In the genomic region with DNA sequence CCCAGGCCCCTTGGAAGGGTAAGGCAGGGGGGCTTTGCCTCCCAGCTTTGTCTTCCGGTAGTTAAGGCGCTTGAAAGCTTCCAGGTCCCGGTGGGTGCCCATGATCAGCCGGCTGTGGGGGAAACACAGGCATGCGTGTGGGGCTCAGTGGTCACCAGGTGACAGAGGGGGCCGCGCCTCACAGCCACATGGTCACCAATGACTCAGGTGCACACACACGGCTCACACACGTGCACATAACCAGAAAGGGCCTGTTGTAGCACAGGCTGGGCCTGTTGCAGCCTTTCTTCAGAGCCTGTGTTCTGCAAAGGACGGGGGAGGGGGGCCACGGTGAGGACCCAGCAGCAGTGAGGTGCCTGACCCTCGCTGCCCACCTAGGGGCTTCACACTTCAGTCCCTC, we compare ENCODE assay signal across 22 cellular contexts. TPM values are rescaled to one million over a fixed set of nuclear protein-coding genes. Genes with fewer than 3 reads are reported as not detected.
DNase-seq lines count a peak whose midpoint lies in the region; ATAC-seq, FAIRE-seq and TF ChIP-seq lines count a peak whose summit lies in the region.
"Had no signal": no experiment of that assay in that cellular context is flagged by ENCODE, and none has a peak within 500 bp of the region (broad histone marks: within the 10 kb centered on the region; RNA-seq: fewer than 3 reads in every experiment).

No MANE protein-coding gene starts in this region.

- TF ChIP-seq POLR2A in breast epithelium (IDR thresholded peaks at IDR 0.05) (no peak), HepG2 (IDR thresholded peaks at IDR 0.05; ENCODE audit: insufficient read depth in 1 of 2, low read depth in 2 of 2, low read length in 2 of 2) (no peak), esophagus muscularis mucosa (IDR thresholded peaks at IDR 0.05; ENCODE audit: low read depth) (no peak)

- H3K4me3 Mint-ChIP-seq in MCF 10A (ENCODE audit: unreplicated experiment): no peak overlapping the region
- H3K4me3 Mint-ChIP-seq in activated CD4-positive, alpha-beta memory T cell treated with anti-CD3 and anti-CD28 coated beads, Interleukin-2, amount 10 ng/mL, durations not matched to agents 7 days and 5 days: no peak overlapping the region
- H3K4me3 Mint-ChIP-seq: mesothelial cell of epicardium, neural progenitor cell had no signal

- no peak overlapping the region for H3K4me3 ChIP-seq in breast epithelium
- H3K4me3 ChIP-seq in HepG2 (replicated peaks in 1 of 3; ENCODE audit: insufficient read depth in 1 of 3, low read depth in 2 of 3, low read length in 3 of 3): no peak overlapping the region
- H3K4me3 ChIP-seq in esophagus muscularis mucosa: no peak overlapping the region
- H3K4me3 ChIP-seq: gastroesophageal sphincter, neural progenitor cell had no signal

- intact Hi-C loops in breast epithelium (cut with DNase I; ENCODE audit: low total_unique reads): loop anchor here (10.0 kb wide), 1 partner anchor 192 kb away; the partner anchor contains the start of gene MISP3
- intact Hi-C loops in MCF 10A (cut with micrococcal nuclease): loop anchor here (5.0 kb wide), 1 partner anchor 286 kb away; no protein-coding TSS in a partner anchor
- intact Hi-C loops in HepG2 (cut with micrococcal nuclease; ENCODE audit: unreplicated experiment): no loop called here
- intact Hi-C loops in esophagus muscularis mucosa (cut with DNase I): loop anchor here (5.0 kb wide), 1 partner anchor 174 kb away; no protein-coding TSS in a partner anchor

- no peak for ATAC-seq in HepG2
- ATAC-seq: gastroesophageal sphincter, left cardiac atrium had no signal

- H2AFZ ChIP-seq in HepG2 (ENCODE audit: low read length): no peak overlapping the region
- H2AFZ ChIP-seq: neural progenitor cell had no signal

- POLR2A ChIA-PET in MCF 10A (lab: Yijun Ruan, JAX): interaction anchor here (0.6 kb wide), 1 partner anchor 674 kb away, joined by 3 read pairs; no protein-coding TSS in a partner anchor
- POLR2A ChIA-PET in activated CD4-positive, alpha-beta memory T cell treated with anti-CD3 and anti-CD28 coated beads, Interleukin-2, amount 10 ng/mL, durations not matched to agents 7 days and 5 days (lab: Charles Lee): interaction anchor here (0.7 to 3.5 kb wide), 9 partner anchors 28 to 636 kb away, joined by 3 to 18 read pairs (median 4); partner anchors contain the start of genes ASF1B, DNAJB1, IL27RA and RFX1
- POLR2A ChIA-PET in HepG2 (lab: Yijun Ruan, JAX): no interaction called here

- no peak overlapping the region for H3K9ac ChIP-seq in HepG2 (ENCODE audit: insufficient read depth, low read depth, low read length)
- H3K9ac ChIP-seq: neural progenitor cell had no signal

- H3K9me3 Mint-ChIP-seq in MCF 10A (ENCODE audit: unreplicated experiment): no peaks in the 10 kb centered on the region
- H3K9me3 Mint-ChIP-seq in activated CD4-positive, alpha-beta memory T cell treated with anti-CD3 and anti-CD28 coated beads, Interleukin-2, amount 10 ng/mL, durations not matched to agents 7 days and 5 days: no peaks in the 10 kb centered on the region
- H3K9me3 Mint-ChIP-seq: mesothelial cell of epicardium, neural progenitor cell had no signal

- no peak for FAIRE-seq in HepG2 (lab: Jason Lieb, UNC)

- BruUV-seq in MCF 10A (replicated peaks; lab: Mats Ljungman, UMichigan) (no TSS peak), HepG2 (replicated peaks; lab: Mats Ljungman, UMichigan) (no TSS peak)

- in situ Hi-C loops in HepG2 (cut with HindIII; ENCODE audit: extremely low pct_ligation_motif_present, low pct_unique_long_range_greater_than_20kb): loop anchor here (5.0 to 25.0 kb wide), 3 partner anchors 69 to 529 kb away; partner anchors contain the start of genes DCAF15, DDX39A and MISP3

- DNase-seq in breast epithelium (ENCODE audit: low spot score in 2 of 2) (no peak), MCF 10A (ENCODE audit: unreplicated experiment) (no peak), HepG2 (ENCODE audit: low spot score) (no peak), esophagus muscularis mucosa (ENCODE audit: extremely low spot score) (no peak), NCI-H82 treated with DMSO at 0.1 percent for 48 hours (lab: John Stamatoyannopoulos, UW; ENCODE audit: unreplicated experiment) (no peak), NCI-H2029 (lab: John Stamatoyannopoulos, UW) (no peak)
- no peak for DNase-seq in activated CD4-positive, alpha-beta memory T cell treated with anti-CD3 and anti-CD28 coated beads, Interleukin-2, amount 10 ng/mL, durations not matched to agents 7 days and 5 days
- DNase-seq: activated CD4-positive, alpha-beta T cell treated with anti-CD3 and anti-CD28 coated beads, Interleukin-2, amount 50 U/mL, for 4 hours; Kasumi-1; left cardiac atrium; NCI-H1105; NCI-H2081 treated with DMSO at 0.1 percent for 48 hours; NCI-H446 treated with DMSO at 0.1 percent for 48 hours had no signal

- H3K27me3 ChIP-seq in breast epithelium (no peaks in the 10 kb centered on the region), HepG2 (ENCODE audit: control insufficient read depth in 1 of 2, insufficient read depth in 2 of 2, low read length in 2 of 2) (peaks cover 2 to 28% of the 10 kb centered on the region in 2 experiments; a peak in 4 of 5 replicates), esophagus muscularis mucosa (no peaks in the 10 kb centered on the region)
- H3K27me3 ChIP-seq: gastroesophageal sphincter had no signal

- H3K4me1 ChIP-seq in breast epithelium (peaks cover 8 to 43% of the 10 kb centered on the region in 2 donors), HepG2 (ENCODE audit: insufficient read depth, low read length) (peaks cover 62% of the 10 kb centered on the region), esophagus muscularis mucosa (peaks cover 15 to 32% (median 27%) of the 10 kb centered on the region in 4 donors)

- H3K9me3 ChIP-seq in breast epithelium (no peaks in the 10 kb centered on the region), HepG2 (ENCODE audit: low read length) (no peaks in the 10 kb centered on the region), esophagus muscularis mucosa (no peaks in the 10 kb centered on the region)
- H3K9me3 ChIP-seq: gastroesophageal sphincter had no signal

- TF ChIP-seq EP300 in HepG2 (IDR thresholded peaks at IDR 0.05; ENCODE audit: low read depth in 2 of 2, low read length in 2 of 2) (no peak), HepG2 (CRISPR knock-in tag; IDR thresholded peaks at IDR 0.05; ENCODE audit: borderline replicate concordance) (no peak), esophagus muscularis mucosa (IDR thresholded peaks at IDR 0.05) (no peak)

- H3K27me3 Mint-ChIP-seq in MCF 10A (ENCODE audit: insufficient read depth, unreplicated experiment): no peaks in the 10 kb centered on the region
- no peaks in the 10 kb centered on the region for H3K27me3 Mint-ChIP-seq in activated CD4-positive, alpha-beta memory T cell treated with anti-CD3 and anti-CD28 coated beads, Interleukin-2, amount 10 ng/mL, durations not matched to agents 7 days and 5 days

- CTCF ChIA-PET in MCF 10A (lab: Yijun Ruan, JAX): interaction anchor here (0.6 to 0.7 kb wide), 4 partner anchors 22 to 196 kb away, joined by 3 read pairs; no protein-coding TSS in a partner anchor
- CTCF ChIA-PET in activated CD4-positive, alpha-beta memory T cell treated with anti-CD3 and anti-CD28 coated beads, Interleukin-2, amount 10 ng/mL, durations not matched to agents 7 days and 5 days (lab: Charles Lee): interaction anchor here (0.7 to 3.2 kb wide), 7 partner anchors 21 to 254 kb away, joined by 3 to 15 read pairs (median 5); partner anchors contain the start of genes ASF1B and IL27RA
- CTCF ChIA-PET in HepG2 (lab: Yijun Ruan, JAX; ENCODE audit: low intra/inter-chr PET ratio, low total read pairs): interaction anchor here (5.0 kb wide), 1 partner anchor 191 kb away, joined by 79 read pairs; the partner anchor contains the start of gene MISP3

- no peak overlapping the region for H3K4me2 ChIP-seq in HepG2 (ENCODE audit: low read depth, low read length)
- H3K4me2 ChIP-seq: neural progenitor cell had no signal

- no peaks in the 10 kb centered on the region for H3K36me3 Mint-ChIP-seq in MCF 10A (ENCODE audit: insufficient read depth, unreplicated experiment)
- H3K36me3 Mint-ChIP-seq in activated CD4-positive, alpha-beta memory T cell treated with anti-CD3 and anti-CD28 coated beads, Interleukin-2, amount 10 ng/mL, durations not matched to agents 7 days and 5 days (ENCODE audit: low read depth): no peaks in the 10 kb centered on the region
- H3K36me3 Mint-ChIP-seq: mesothelial cell of epicardium, neural progenitor cell had no signal

- no peak for TF ChIP-seq CTCF in breast epithelium (IDR thresholded peaks at IDR 0.05)
- no peak for TF ChIP-seq CTCF in MCF 10A (IDR thresholded peaks at IDR 0.05; ENCODE audit: unreplicated experiment)
- no peak for TF ChIP-seq CTCF in HepG2 (CRISPR knock-in tag; IDR thresholded peaks at IDR 0.05)
- no peak for TF ChIP-seq CTCF in esophagus muscularis mucosa (IDR thresholded peaks at IDR 0.05)

- no peaks in the 10 kb centered on the region for H3K79me2 ChIP-seq in HepG2 (ENCODE audit: insufficient read depth, low read length)

- peaks cover 7% of the 10 kb centered on the region for H3K4me1 Mint-ChIP-seq in MCF 10A (ENCODE audit: insufficient read depth, unreplicated experiment)
- peaks cover 46% of the 10 kb centered on the region for H3K4me1 Mint-ChIP-seq in activated CD4-positive, alpha-beta memory T cell treated with anti-CD3 and anti-CD28 coated beads, Interleukin-2, amount 10 ng/mL, durations not matched to agents 7 days and 5 days

- no peaks in the 10 kb centered on the region for H4K20me1 ChIP-seq in HepG2 (ENCODE audit: insufficient read depth, low read length)

- H3K27ac ChIP-seq in breast epithelium: peak overlapping the region; percentile 95 to 97
- no peak overlapping the region for H3K27ac ChIP-seq in HepG2 (ENCODE audit: extremely low read length, insufficient read depth, low read length)
- H3K27ac ChIP-seq in esophagus muscularis mucosa (replicated peaks in 1 of 4): no peak overlapping the region
- H3K27ac ChIP-seq: epithelial cell of prostate, neural progenitor cell had no signal

- H3K36me3 ChIP-seq in breast epithelium: no peaks in the 10 kb centered on the region
- no peaks in the 10 kb centered on the region for H3K36me3 ChIP-seq in HepG2 (replicated peaks in 1 of 2; ENCODE audit: control insufficient read depth in 1 of 2, insufficient read depth in 2 of 2, low read length in 2 of 2)
- no peaks in the 10 kb centered on the region for H3K36me3 ChIP-seq in esophagus muscularis mucosa
- H3K36me3 ChIP-seq: gastroesophageal sphincter, neural progenitor cell had no signal

- no peak overlapping the region for H3K27ac Mint-ChIP-seq in MCF 10A (ENCODE audit: low read depth, unreplicated experiment)
- H3K27ac Mint-ChIP-seq in activated CD4-positive, alpha-beta memory T cell treated with anti-CD3 and anti-CD28 coated beads, Interleukin-2, amount 10 ng/mL, durations not matched to agents 7 days and 5 days: peak overlapping the region; percentile 80
- H3K27ac Mint-ChIP-seq: mesothelial cell of epicardium had no signal

- no peak for TF ChIP-seq RAD21 in HepG2 (CRISPR knock-in tag; IDR thresholded peaks at IDR 0.05)

- WGBS in HepG2 (ENCODE audit: low lambda C conversion rate): 100% methylated on average over 1 of the region's 12 CpGs
- WGBS in esophagus muscularis mucosa: 98% methylated on average over 7 of the region's 12 CpGs

RNA-seq across cellular contexts. Expression of gene NANOS3, which starts 5.9 kb away (rescaled TPM):
- total RNA-seq in breast epithelium (not detected), MCF 10A (2022) (not detected in 2 replicates), HepG2 (2016; rRNA removed; fragmentation: Illumina TruSeq; extraction: Trizol) (not detected in 2 replicates), esophagus muscularis mucosa (not detected)
- total RNA-seq in activated CD4-positive, alpha-beta memory T cell treated with anti-CD3 and anti-CD28 coated beads, Interleukin-2, amount 10 ng/mL, durations not matched to agents 7 days and 5 days: under 1 TPM; 0.65 to 0.95 TPM
- total RNA-seq in HepG2 (2016; cell fraction: cytosol; rRNA removed; fragmentation: Illumina TruSeq; extraction: Trizol; ENCODE audit: low read depth): not detected in 2 replicates
- total RNA-seq in HepG2 (2016; cell fraction: insoluble cytoplasmic fraction; rRNA removed; fragmentation: Illumina TruSeq; extraction: Trizol): not detected in 2 replicates
- not detected in 2 replicates for total RNA-seq in HepG2 (2016; cell fraction: membrane; rRNA removed; fragmentation: Illumina TruSeq; extraction: Trizol)
- not detected in 2 replicates for total RNA-seq in HepG2 (2016; cell fraction: nucleus; rRNA removed; fragmentation: Illumina TruSeq; extraction: Trizol)
- polyA plus RNA-seq in HepG2 (2011; rRNA removed): 0.21 TPM in 1 of 2 replicates, not detected in the other
- not detected in 2 replicates for polyA plus RNA-seq in HepG2 (2011; cell fraction: cytosol; rRNA removed)
- polyA plus RNA-seq in HepG2 (2011; cell fraction: nucleus; rRNA removed): 1.1 and 1.8 TPM in 2 replicates
- 1.1 TPM in 1 of 2 replicates, not detected in the other for polyA plus RNA-seq in HepG2 (2012)
- not detected in 2 replicates for polyA plus RNA-seq in HepG2 (2016; cell fraction: cytosol; fragmentation: Illumina TruSeq; extraction: Trizol; ENCODE audit: low read depth)
- polyA plus RNA-seq in HepG2 (2016; cell fraction: insoluble cytoplasmic fraction; fragmentation: Illumina TruSeq; extraction: Trizol; ENCODE audit: low read depth): not detected in 2 replicates
- polyA plus RNA-seq in HepG2 (2016; cell fraction: membrane; fragmentation: Illumina TruSeq; extraction: Trizol; ENCODE audit: low read depth): not detected in 2 replicates
- not detected in 2 replicates for polyA plus RNA-seq in HepG2 (2016; cell fraction: nucleus; fragmentation: Illumina TruSeq; extraction: Trizol; ENCODE audit: insufficient read depth, low read depth)
- not detected in 2 replicates for polyA minus RNA-seq in HepG2 (2011; rRNA and poly(A)+ RNA removed; ENCODE audit: low replicate concordance)
- polyA minus RNA-seq in HepG2 (2011; cell fraction: cytosol; rRNA and poly(A)+ RNA removed): not detected in 2 replicates
- not detected in 2 replicates for polyA minus RNA-seq in HepG2 (2011; cell fraction: nucleus; rRNA and poly(A)+ RNA removed)
- total RNA-seq: Daoy, H4, HT1080, renal cortical epithelial cell had no signal
- polyA plus RNA-seq: adipose tissue had no signal

RNA-seq across cellular contexts. Expression of gene BRME1, which starts 23.1 kb away (rescaled TPM):
- 1 to 10 TPM; 1.3 to 6.3 (median 1.6) TPM for total RNA-seq in breast epithelium
- total RNA-seq in MCF 10A (2022): 0.75 and 1.8 TPM in 2 replicates
- total RNA-seq in activated CD4-positive, alpha-beta memory T cell treated with anti-CD3 and anti-CD28 coated beads, Interleukin-2, amount 10 ng/mL, durations not matched to agents 7 days and 5 days: 1 to 10 TPM; 3.8 to 4.4 TPM
- total RNA-seq in HepG2 (2016; rRNA removed; fragmentation: Illumina TruSeq; extraction: Trizol): 0.84 and 1.5 TPM in 2 replicates
- total RNA-seq in HepG2 (2016; cell fraction: cytosol; rRNA removed; fragmentation: Illumina TruSeq; extraction: Trizol; ENCODE audit: low read depth): 0.35 and 0.40 TPM in 2 replicates
- total RNA-seq in HepG2 (2016; cell fraction: insoluble cytoplasmic fraction; rRNA removed; fragmentation: Illumina TruSeq; extraction: Trizol): 1.1 TPM in 2 replicates
- 0.25 and 0.69 TPM in 2 replicates for total RNA-seq in HepG2 (2016; cell fraction: membrane; rRNA removed; fragmentation: Illumina TruSeq; extraction: Trizol)
- total RNA-seq in HepG2 (2016; cell fraction: nucleus; rRNA removed; fragmentation: Illumina TruSeq; extraction: Trizol): 1.2 and 1.3 TPM in 2 replicates
- 0.74 and 0.91 TPM in 2 replicates for polyA plus RNA-seq in HepG2 (2011; rRNA removed)
- 0.55 and 0.72 TPM in 2 replicates for polyA plus RNA-seq in HepG2 (2011; cell fraction: cytosol; rRNA removed)
- polyA plus RNA-seq in HepG2 (2011; cell fraction: nucleus; rRNA removed): 5.7 and 8.2 TPM in 2 replicates
- 1.3 and 1.8 TPM in 2 replicates for polyA plus RNA-seq in HepG2 (2012)
- polyA plus RNA-seq in HepG2 (2016; cell fraction: cytosol; fragmentation: Illumina TruSeq; extraction: Trizol; ENCODE audit: low read depth): 0.09 TPM in 1 of 2 replicates, not detected in the other
- 1.1 and 1.8 TPM in 2 replicates for polyA plus RNA-seq in HepG2 (2016; cell fraction: insoluble cytoplasmic fraction; fragmentation: Illumina TruSeq; extraction: Trizol; ENCODE audit: low read depth)
- 0.23 and 0.31 TPM in 2 replicates for polyA plus RNA-seq in HepG2 (2016; cell fraction: membrane; fragmentation: Illumina TruSeq; extraction: Trizol; ENCODE audit: low read depth)
- polyA plus RNA-seq in HepG2 (2016; cell fraction: nucleus; fragmentation: Illumina TruSeq; extraction: Trizol; ENCODE audit: insufficient read depth, low read depth): 5.8 and 5.9 TPM in 2 replicates
- polyA minus RNA-seq in HepG2 (2011; rRNA and poly(A)+ RNA removed; ENCODE audit: low replicate concordance): 1.2 and 5.8 TPM in 2 replicates
- 1.3 TPM in 1 of 2 replicates, not detected in the other for polyA minus RNA-seq in HepG2 (2011; cell fraction: cytosol; rRNA and poly(A)+ RNA removed)
- polyA minus RNA-seq in HepG2 (2011; cell fraction: nucleus; rRNA and poly(A)+ RNA removed): 2.2 and 2.4 TPM in 2 replicates
- total RNA-seq in esophagus muscularis mucosa: 1 to 10 TPM in 1 of 4 donors, under 1 TPM in 3; 0.42 to 1.1 (median 0.78) TPM

RNA-seq across cellular contexts. Expression of gene CC2D1A, which starts 23.2 kb away (rescaled TPM):
- 10 to 100 TPM; 16.6 to 50.1 (median 43.6) TPM for total RNA-seq in breast epithelium
- 36.7 and 37.1 TPM in 2 replicates for total RNA-seq in MCF 10A (2022)
- total RNA-seq in activated CD4-positive, alpha-beta memory T cell treated with anti-CD3 and anti-CD28 coated beads, Interleukin-2, amount 10 ng/mL, durations not matched to agents 7 days and 5 days: 10 to 100 TPM; 30.6 to 32.7 TPM
- total RNA-seq in HepG2 (2016; rRNA removed; fragmentation: Illumina TruSeq; extraction: Trizol): 6.4 and 9.7 TPM in 2 replicates
- total RNA-seq in HepG2 (2016; cell fraction: cytosol; rRNA removed; fragmentation: Illumina TruSeq; extraction: Trizol; ENCODE audit: low read depth): 5.0 and 5.7 TPM in 2 replicates
- 4.7 and 10.2 TPM in 2 replicates for total RNA-seq in HepG2 (2016; cell fraction: insoluble cytoplasmic fraction; rRNA removed; fragmentation: Illumina TruSeq; extraction: Trizol)
- 5.3 and 5.8 TPM in 2 replicates for total RNA-seq in HepG2 (2016; cell fraction: membrane; rRNA removed; fragmentation: Illumina TruSeq; extraction: Trizol)
- total RNA-seq in HepG2 (2016; cell fraction: nucleus; rRNA removed; fragmentation: Illumina TruSeq; extraction: Trizol): 9.4 and 12.9 TPM in 2 replicates
- polyA plus RNA-seq in HepG2 (2011; rRNA removed): 11.5 and 17.0 TPM in 2 replicates
- 4.6 and 5.8 TPM in 2 replicates for polyA plus RNA-seq in HepG2 (2011; cell fraction: cytosol; rRNA removed)
- polyA plus RNA-seq in HepG2 (2011; cell fraction: nucleus; rRNA removed): 100 and 116 TPM in 2 replicates
- polyA plus RNA-seq in HepG2 (2012): 16.4 and 23.4 TPM in 2 replicates
- polyA plus RNA-seq in HepG2 (2016; cell fraction: cytosol; fragmentation: Illumina TruSeq; extraction: Trizol; ENCODE audit: low read depth): 1.2 and 1.8 TPM in 2 replicates
- 9.0 and 11.9 TPM in 2 replicates for polyA plus RNA-seq in HepG2 (2016; cell fraction: insoluble cytoplasmic fraction; fragmentation: Illumina TruSeq; extraction: Trizol; ENCODE audit: low read depth)
- polyA plus RNA-seq in HepG2 (2016; cell fraction: membrane; fragmentation: Illumina TruSeq; extraction: Trizol; ENCODE audit: low read depth): 2.8 and 3.2 TPM in 2 replicates
- 55.9 and 56.2 TPM in 2 replicates for polyA plus RNA-seq in HepG2 (2016; cell fraction: nucleus; fragmentation: Illumina TruSeq; extraction: Trizol; ENCODE audit: insufficient read depth, low read depth)
- 13.2 and 19.3 TPM in 2 replicates for polyA minus RNA-seq in HepG2 (2011; rRNA and poly(A)+ RNA removed; ENCODE audit: low replicate concordance)
- polyA minus RNA-seq in HepG2 (2011; cell fraction: cytosol; rRNA and poly(A)+ RNA removed): 4.7 and 6.5 TPM in 2 replicates
- 20.1 and 21.6 TPM in 2 replicates for polyA minus RNA-seq in HepG2 (2011; cell fraction: nucleus; rRNA and poly(A)+ RNA removed)
- total RNA-seq in esophagus muscularis mucosa: 10 to 100 TPM; 22.9 to 42.8 (median 33.6) TPM

RNA-seq across cellular contexts. Expression of gene PODNL1, which starts 55.4 kb away (rescaled TPM):
- total RNA-seq in breast epithelium (1 to 10 TPM in 2 of 3 donors, under 1 TPM in 1; 0.80 to 8.8 (median 2.3) TPM), MCF 10A (2022) (0.25 and 0.51 TPM in 2 replicates), HepG2 (2016; rRNA removed; fragmentation: Illumina TruSeq; extraction: Trizol) (not detected in 2 replicates), esophagus muscularis mucosa (under 1 TPM in 2 of 4 donors, not detected in 2; 0.66 to 0.69 TPM)
- under 1 TPM; 0.35 to 0.48 TPM for total RNA-seq in activated CD4-positive, alpha-beta memory T cell treated with anti-CD3 and anti-CD28 coated beads, Interleukin-2, amount 10 ng/mL, durations not matched to agents 7 days and 5 days
- not detected in 2 replicates for total RNA-seq in HepG2 (2016; cell fraction: cytosol; rRNA removed; fragmentation: Illumina TruSeq; extraction: Trizol; ENCODE audit: low read depth)
- not detected in 2 replicates for total RNA-seq in HepG2 (2016; cell fraction: insoluble cytoplasmic fraction; rRNA removed; fragmentation: Illumina TruSeq; extraction: Trizol)
- total RNA-seq in HepG2 (2016; cell fraction: membrane; rRNA removed; fragmentation: Illumina TruSeq; extraction: Trizol): 0.17 TPM in 1 of 2 replicates, not detected in the other
- total RNA-seq in HepG2 (2016; cell fraction: nucleus; rRNA removed; fragmentation: Illumina TruSeq; extraction: Trizol): not detected in 2 replicates
- 0.18 TPM in 1 of 2 replicates, not detected in the other for polyA plus RNA-seq in HepG2 (2011; rRNA removed)
- 0.15 TPM in 1 of 2 replicates, not detected in the other for polyA plus RNA-seq in HepG2 (2011; cell fraction: cytosol; rRNA removed)
- 0.26 TPM in 2 replicates for polyA plus RNA-seq in HepG2 (2011; cell fraction: nucleus; rRNA removed)
- 0.19 and 0.24 TPM in 2 replicates for polyA plus RNA-seq in HepG2 (2012)
- polyA plus RNA-seq in HepG2 (2016; cell fraction: cytosol; fragmentation: Illumina TruSeq; extraction: Trizol; ENCODE audit: low read depth): not detected in 2 replicates
- polyA plus RNA-seq in HepG2 (2016; cell fraction: insoluble cytoplasmic fraction; fragmentation: Illumina TruSeq; extraction: Trizol; ENCODE audit: low read depth): not detected in 2 replicates
- not detected in 2 replicates for polyA plus RNA-seq in HepG2 (2016; cell fraction: membrane; fragmentation: Illumina TruSeq; extraction: Trizol; ENCODE audit: low read depth)
- polyA plus RNA-seq in HepG2 (2016; cell fraction: nucleus; fragmentation: Illumina TruSeq; extraction: Trizol; ENCODE audit: insufficient read depth, low read depth): not detected in 2 replicates
- 0.54 TPM in 1 of 2 replicates, not detected in the other for polyA minus RNA-seq in HepG2 (2011; rRNA and poly(A)+ RNA removed; ENCODE audit: low replicate concordance)
- polyA minus RNA-seq in HepG2 (2011; cell fraction: cytosol; rRNA and poly(A)+ RNA removed): not detected in 2 replicates
- polyA minus RNA-seq in HepG2 (2011; cell fraction: nucleus; rRNA and poly(A)+ RNA removed): not detected in 2 replicates
- total RNA-seq: Daoy had no signal

Comparison
In these comparisons a context has a peak if more than half of its experiments do, and no peak if none do; other contexts are left out.
1. H3K27ac ChIP-seq: peak in breast epithelium (2 of 2); none in HepG2 (single experiment) and esophagus muscularis mucosa (0 of 4).